17 cellular contexts compared by ENCODE assay signal in genomic region chr5:43412151-43412550, GRCh38. TPM values are rescaled to one million over a fixed set of nuclear protein-coding genes. Genes with fewer than 3 reads are reported as not detected.
DNase-seq lines count a peak whose midpoint lies in the region; ATAC-seq, FAIRE-seq and TF ChIP-seq lines count a peak whose summit lies in the region.
"Had no signal": no experiment of that assay in that cellular context is flagged by ENCODE, and none has a peak within 500 bp of the region (broad histone marks: within the 10 kb centered on the region; RNA-seq: fewer than 3 reads in every experiment).

A gene with protein sequence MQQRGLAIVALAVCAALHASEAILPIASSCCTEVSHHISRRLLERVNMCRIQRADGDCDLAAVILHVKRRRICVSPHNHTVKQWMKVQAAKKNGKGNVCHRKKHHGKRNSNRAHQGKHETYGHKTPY (minus strand): TSS chr5:43412391. CDS start chr5:43412316, 75 bp downstream.

- H3K4me1 ChIP-seq in HepG2 (ENCODE audit: insufficient read depth, low read length) (peaks cover 25% of the 10 kb centered on the region), right lobe of liver (no peaks in the 10 kb centered on the region), thyroid gland (peaks cover 52 to 56% of the 10 kb centered on the region in 2 donors), SJCRH30 (peaks cover 15% of the 10 kb centered on the region)
- H3K4me1 ChIP-seq: BLaER1 treated with 17β-estradiol and CSF1 and Interleukin-3, amounts not matched to agents 10 nM and 100 nM; tibial nerve had no signal

- H3K9ac ChIP-seq in HepG2 (ENCODE audit: insufficient read depth, low read depth, low read length): no peak within 1 kb of the TSS
- H3K9ac ChIP-seq: BLaER1 treated with 17β-estradiol and CSF1 and Interleukin-3, amounts not matched to agents 10 nM and 100 nM had no signal

- intact Hi-C loops in HepG2 (cut with micrococcal nuclease; ENCODE audit: unreplicated experiment) (no loop called here), right lobe of liver (cut with DNase I) (no loop called here), thyroid gland (cut with DNase I) (no loop called here)

- TF ChIP-seq CTCF in HepG2 (CRISPR knock-in tag; IDR thresholded peaks at IDR 0.05) (no peak), right lobe of liver (IDR thresholded peaks at IDR 0.05) (no peak), thyroid gland (IDR thresholded peaks at IDR 0.05) (no peak)

- H3K9me3 ChIP-seq in HepG2 (ENCODE audit: low read length) (no peaks in the 10 kb centered on the region), right lobe of liver (no peaks in the 10 kb centered on the region), thyroid gland (no peaks in the 10 kb centered on the region), SJCRH30 (replicated peaks) (peaks cover 9% of the 10 kb centered on the region)

- H3K4me2 ChIP-seq in HepG2 (ENCODE audit: low read depth, low read length): peak within 1 kb of the TSS; percentile 59
- H3K4me2 ChIP-seq: BLaER1 treated with 17β-estradiol and CSF1 and Interleukin-3, amounts not matched to agents 10 nM and 100 nM had no signal

- in situ Hi-C loops in HepG2 (cut with HindIII; ENCODE audit: extremely low pct_ligation_motif_present, low pct_unique_long_range_greater_than_20kb): no loop called here
- in situ Hi-C loops in SK-MEL-5 (cut with HindIII; ENCODE audit: low pct_unique_long_range_greater_than_20kb, low sequenced_read_pairs): no loop called here

- TF ChIP-seq RAD21 in HepG2 (CRISPR knock-in tag; IDR thresholded peaks at IDR 0.05): no peak

- 0% methylated on average over 6 of the region's 6 CpGs for WGBS in HepG2 (ENCODE audit: low lambda C conversion rate)
- WGBS in right lobe of liver (ENCODE audit: insufficient coverage, low coverage, low lambda C conversion rate, missing lambda C conversion rate): 69% methylated on average over 3 of the region's 6 CpGs
- WGBS in thyroid gland, 2 donors: 72 to 82% methylated on average over 6 of the region's 6 CpGs

- no peak within 1 kb of the TSS for H3K27ac ChIP-seq in HepG2 (ENCODE audit: extremely low read length, insufficient read depth, low read length)
- H3K27ac ChIP-seq in right lobe of liver: no peak within 1 kb of the TSS
- peak within 1 kb of the TSS; percentile 84 to 93 (median 91) for H3K27ac ChIP-seq in thyroid gland
- H3K27ac ChIP-seq in SJCRH30: no peak within 1 kb of the TSS
- H3K27ac ChIP-seq: BLaER1 treated with 17β-estradiol and CSF1 and Interleukin-3, amounts not matched to agents 10 nM and 100 nM had no signal

- H2AFZ ChIP-seq in HepG2 (ENCODE audit: low read length): peak within 1 kb of the TSS; percentile 58

- no peaks in the 10 kb centered on the region for H3K36me3 ChIP-seq in HepG2 (replicated peaks in 1 of 2; ENCODE audit: control insufficient read depth in 1 of 2, insufficient read depth in 2 of 2, low read length in 2 of 2)
- no peaks in the 10 kb centered on the region for H3K36me3 ChIP-seq in right lobe of liver
- no peaks in the 10 kb centered on the region for H3K36me3 ChIP-seq in thyroid gland
- H3K36me3 ChIP-seq in SJCRH30: no peaks in the 10 kb centered on the region
- H3K36me3 ChIP-seq: BLaER1 treated with 17β-estradiol and CSF1 and Interleukin-3, amounts not matched to agents 10 nM and 100 nM; tibial nerve had no signal

- TF ChIP-seq POLR2A in HepG2 (IDR thresholded peaks at IDR 0.05; ENCODE audit: insufficient read depth in 1 of 2, low read depth in 2 of 2, low read length in 2 of 2) (no peak), right lobe of liver (IDR thresholded peaks at IDR 0.05) (no peak), thyroid gland (IDR thresholded peaks at IDR 0.05) (no peak)

- no peak for DNase-seq in HepG2 (ENCODE audit: low spot score)
- no peak for DNase-seq in right lobe of liver
- DNase-seq in SK-MEL-5 (ENCODE audit: low read depth, low spot score): no peak
- peak; percentile 70 for DNase-seq in mucosa of gallbladder (ENCODE audit: low spot score)
- peak; percentile 28 to 35 for DNase-seq in thyroid gland
- DNase-seq in SJCRH30: no peak
- no peak for DNase-seq in NCI-H345 treated with DMSO at 0.1 percent for 48 hours (lab: John Stamatoyannopoulos, UW; ENCODE audit: unreplicated experiment)
- DNase-seq in mesenteric fat pad (ENCODE audit: low spot score): no peak
- DNase-seq: activated CD8-positive, alpha-beta memory T cell treated with anti-CD3 and anti-CD28 coated beads, Interleukin-2, amount 50 U/mL, for 48 hours; activated naive CD4-positive, alpha-beta T cell treated with Interleukin-2 at 50 U/mL for 16 hours; hypothalamus; MV-4-11; posterior cingulate gyrus had no signal

- no peaks in the 10 kb centered on the region; a peak in 2 of 5 replicates for H3K27me3 ChIP-seq in HepG2 (ENCODE audit: control insufficient read depth in 1 of 2, insufficient read depth in 2 of 2, low read length in 2 of 2)
- no peaks in the 10 kb centered on the region for H3K27me3 ChIP-seq in right lobe of liver
- H3K27me3 ChIP-seq in thyroid gland: no peaks in the 10 kb centered on the region
- 0 out of 2 replicates have a peak, but pooled peaks cover 3% of the 10 kb centered on the region for H3K27me3 ChIP-seq in SJCRH30
- H3K27me3 ChIP-seq: BLaER1 treated with 17β-estradiol and CSF1 and Interleukin-3, amounts not matched to agents 10 nM and 100 nM; tibial nerve had no signal

- no peak for TF ChIP-seq EP300 in HepG2 (IDR thresholded peaks at IDR 0.05; ENCODE audit: low read depth in 2 of 2, low read length in 2 of 2)
- TF ChIP-seq EP300 in HepG2 (CRISPR knock-in tag; IDR thresholded peaks at IDR 0.05; ENCODE audit: borderline replicate concordance): no peak

- no peak for FAIRE-seq in HepG2 (lab: Jason Lieb, UNC)
- FAIRE-seq: colon had no signal

- CTCF ChIA-PET in HepG2 (lab: Yijun Ruan, JAX; ENCODE audit: low intra/inter-chr PET ratio, low total read pairs): no interaction called here

- ATAC-seq in HepG2: peak; percentile 84
- ATAC-seq in right lobe of liver: no peak
- ATAC-seq: stimulated activated memory B cell treated with anti-CD40 and anti-IgM and Interleukin-4, amounts not matched to agents 10 μg/mL and 1 μg/mL and 100 μg/mL, for 72 hours had no signal

- H3K79me2 ChIP-seq in HepG2 (ENCODE audit: insufficient read depth, low read length): no peaks in the 10 kb centered on the region

- H4K20me1 ChIP-seq in HepG2 (ENCODE audit: insufficient read depth, low read length): no peaks in the 10 kb centered on the region
- H4K20me1 ChIP-seq: BLaER1 treated with 17β-estradiol and CSF1 and Interleukin-3, amounts not matched to agents 10 nM and 100 nM had no signal

- POLR2A ChIA-PET in HepG2 (lab: Yijun Ruan, JAX): interaction anchor here (0.7 to 2.7 kb wide), 4 partner anchors 10 to 99 kb away, joined by 3 to 15 read pairs (median 9); partner anchors contain the start of genes HMGCS1 and TMEM267

- BruUV-seq in HepG2 (replicated peaks; lab: Mats Ljungman, UMichigan): no TSS peak

- H3K4me3 ChIP-seq in HepG2 (replicated peaks in 1 of 3; ENCODE audit: insufficient read depth in 1 of 3, low read depth in 2 of 3, low read length in 3 of 3) (peak within 1 kb of the TSS in 2 of 3 experiments; percentile 32 to 33; a peak in 3 of 6 replicates), right lobe of liver (no peak within 1 kb of the TSS), thyroid gland (replicated peaks in 1 of 3) (no peak within 1 kb of the TSS), SJCRH30 (no peak within 1 kb of the TSS)
- H3K4me3 ChIP-seq: BLaER1 treated with 17β-estradiol and CSF1 and Interleukin-3, amounts not matched to agents 10 nM and 100 nM; tibial nerve had no signal

TF ChIP-seq in HepG2, 621 proteins besides CTCF, POLR2A, EP300 and RAD21 (continues in another document):
- TF ChIP-seq XRCC5 (optimal IDR thresholded peaks at IDR 0.05; ENCODE audit: low read length) (no peak), MYNN (CRISPR knock-in tag; IDR thresholded peaks at IDR 0.05; ENCODE audit: low read depth) (no peak), CHD4 (IDR thresholded peaks at IDR 0.05; ENCODE audit: borderline replicate concordance, low read length) (no peak)

RNA-seq across cellular contexts. Expression of the gene that starts here (rescaled TPM):
- total RNA-seq in HepG2 (2016; rRNA removed; fragmentation: Illumina TruSeq; extraction: Trizol): not detected in 2 replicates
- total RNA-seq in HepG2 (2016; cell fraction: cytosol; rRNA removed; fragmentation: Illumina TruSeq; extraction: Trizol; ENCODE audit: low read depth): not detected in 2 replicates
- not detected in 2 replicates for total RNA-seq in HepG2 (2016; cell fraction: insoluble cytoplasmic fraction; rRNA removed; fragmentation: Illumina TruSeq; extraction: Trizol)
- 0.07 TPM in 1 of 2 replicates, not detected in the other for total RNA-seq in HepG2 (2016; cell fraction: membrane; rRNA removed; fragmentation: Illumina TruSeq; extraction: Trizol)
- not detected in 2 replicates for total RNA-seq in HepG2 (2016; cell fraction: nucleus; rRNA removed; fragmentation: Illumina TruSeq; extraction: Trizol)
- 0.03 and 0.08 TPM in 2 replicates for polyA plus RNA-seq in HepG2 (2011; rRNA removed)
- polyA plus RNA-seq in HepG2 (2011; cell fraction: cytosol; rRNA removed): 0.03 TPM in 1 of 2 replicates, not detected in the other
- polyA plus RNA-seq in HepG2 (2011; cell fraction: nucleus; rRNA removed): not detected in 2 replicates
- polyA plus RNA-seq in HepG2 (2012): not detected in 2 replicates
- polyA plus RNA-seq in HepG2 (2016; cell fraction: cytosol; fragmentation: Illumina TruSeq; extraction: Trizol; ENCODE audit: low read depth): not detected in 2 replicates
- not detected in 2 replicates for polyA plus RNA-seq in HepG2 (2016; cell fraction: insoluble cytoplasmic fraction; fragmentation: Illumina TruSeq; extraction: Trizol; ENCODE audit: low read depth)
- polyA plus RNA-seq in HepG2 (2016; cell fraction: membrane; fragmentation: Illumina TruSeq; extraction: Trizol; ENCODE audit: low read depth): not detected in 2 replicates
- polyA plus RNA-seq in HepG2 (2016; cell fraction: nucleus; fragmentation: Illumina TruSeq; extraction: Trizol; ENCODE audit: insufficient read depth, low read depth): not detected in 2 replicates
- polyA minus RNA-seq in HepG2 (2011; rRNA and poly(A)+ RNA removed; ENCODE audit: low replicate concordance): 0.30 TPM in 1 of 2 replicates, not detected in the other
- polyA minus RNA-seq in HepG2 (2011; cell fraction: cytosol; rRNA and poly(A)+ RNA removed): not detected in 2 replicates
- not detected in 2 replicates for polyA minus RNA-seq in HepG2 (2011; cell fraction: nucleus; rRNA and poly(A)+ RNA removed)
- 1 to 10 TPM in 5 of 6 experiments, under 1 TPM in 1; 1.00 to 2.3 (median 1.3) TPM for total RNA-seq in right lobe of liver
- 46.8 and 51.4 TPM in 2 replicates for total RNA-seq in SK-MEL-5 (2014; rRNA removed; shearing (Covaris generic))
- 24.7 and 25.8 TPM in 2 replicates for polyA plus RNA-seq in SK-MEL-5 (2015; cell fraction: cytosol; rRNA removed)
- polyA plus RNA-seq in SK-MEL-5 (2015; cell fraction: nucleus; rRNA removed): 32.2 and 47.6 TPM in 2 replicates
- 32.3 TPM for total RNA-seq in mucosa of gallbladder
- 10 to 100 TPM; 21.5 to 44.7 (median 32.7) TPM for total RNA-seq in thyroid gland
- not detected in 2 replicates for total RNA-seq in SJCRH30 (2014; rRNA removed; shearing (Covaris generic))
- 1.4 TPM for total RNA-seq in mesenteric fat pad

Comparison
In these comparisons a context has a peak if more than half of its experiments do, and no peak if none do; other contexts are left out.
1. Peak in ATAC-seq, H3K4me3 ChIP-seq and H3K4me2 ChIP-seq in HepG2; RNA of the gene not detected or under 1 TPM.
2. DNase-seq: peak in mucosa of gallbladder (single experiment) and thyroid gland (2 of 2); none in HepG2 (single experiment), right lobe of liver (0 of 3), SK-MEL-5 (single experiment), SJCRH30 (0 of 2), NCI-H345 treated with DMSO at 0.1 percent for 48 hours (single experiment) and mesenteric fat pad (single experiment).
3. H3K27ac ChIP-seq: peak in thyroid gland (3 of 3); none in HepG2 (single experiment), right lobe of liver (0 of 3) and SJCRH30 (single experiment).